Comparison of ENCODE assay signal across 8 cellular contexts in the genomic region with DNA sequence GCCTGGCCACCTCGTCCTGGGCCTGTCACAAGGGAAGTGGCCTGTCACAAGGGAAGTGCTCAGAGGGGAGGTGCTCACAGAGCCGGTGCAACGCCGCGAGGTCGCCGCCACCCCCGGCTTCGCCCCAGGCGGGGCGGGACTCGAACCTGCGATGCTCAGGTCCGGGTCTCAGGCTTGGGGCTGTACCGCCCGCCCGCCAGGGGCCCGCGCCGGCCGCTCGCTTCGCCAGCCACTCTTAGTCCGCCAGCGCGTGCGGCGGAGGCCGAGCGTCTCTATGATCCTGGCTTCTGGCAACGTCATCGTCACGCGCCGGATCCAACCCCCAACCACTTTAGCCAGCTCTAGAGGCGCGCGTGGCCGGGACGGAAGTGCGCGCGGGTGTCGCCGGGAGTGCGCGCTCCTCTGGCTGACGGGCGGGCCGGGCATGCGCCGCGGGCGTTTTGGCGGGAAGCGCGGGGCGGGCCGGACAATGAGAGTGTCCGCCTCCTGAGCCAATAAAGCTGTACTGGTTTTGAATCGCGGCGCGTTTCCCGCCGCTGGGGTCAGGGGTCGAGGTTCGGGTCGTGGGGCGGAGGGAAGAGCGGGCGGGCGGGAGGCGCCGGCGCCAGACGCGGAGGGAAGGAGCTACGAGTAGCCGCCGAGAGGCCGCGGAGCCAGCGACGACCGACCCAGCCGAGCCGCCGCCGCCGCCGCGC. TPM values are rescaled to one million over a fixed set of nuclear protein-coding genes. Genes with fewer than 3 reads are reported as not detected.
DNase-seq lines count a peak whose midpoint lies in the region; ATAC-seq and TF ChIP-seq lines count a peak whose summit lies in the region.

Gene TRMT2A, minus strand, starts transcription at position 276 of the 695 bp plus-strand sequence. CDS start 320 bp downstream, outside the sequence.

- H3K4me3 ChIP-seq in right cardiac atrium (ENCODE audit: low read length) = peak within 1 kb of the TSS; percentile 90
- peak within 1 kb of the TSS; percentile 73 to 86 for H3K4me3 ChIP-seq in vagina

- under 1% methylated on average over 93 of the region's 93 CpGs for WGBS in right cardiac atrium

- H3K36me3 Mint-ChIP-seq in T-helper 17 cell (ENCODE audit: low read depth) = peaks cover 2% of the 10 kb centered on the region

- H3K27me3 ChIP-seq in right cardiac atrium (ENCODE audit: control insufficient read depth, insufficient read depth) (no peaks in the 10 kb centered on the region), vagina (no peaks in the 10 kb centered on the region)

- TF ChIP-seq CTCF in vagina (IDR thresholded peaks at IDR 0.05) = peak in 1 of 3 experiments; percentile 4

- peaks cover 0 to 53% of the 10 kb centered on the region in 2 donors for H3K36me3 ChIP-seq in vagina

- peak within 1 kb of the TSS; percentile 91 for H3K27ac ChIP-seq in angular gyrus (ENCODE audit: low read depth, low read length)
- H3K27ac ChIP-seq in right cardiac atrium (ENCODE audit: low read length) = peak within 1 kb of the TSS; percentile 68
- peak within 1 kb of the TSS; percentile 82 for H3K27ac ChIP-seq in vagina

- H3K4me1 ChIP-seq in right cardiac atrium (ENCODE audit: control insufficient read depth, insufficient read depth, low read length) = no peaks in the 10 kb centered on the region
- peaks cover 40% of the 10 kb centered on the region for H3K4me1 ChIP-seq in vagina

- H3K27me3 Mint-ChIP-seq in T-helper 17 cell = no peaks in the 10 kb centered on the region

- H3K4me1 Mint-ChIP-seq in T-helper 17 cell = peaks cover 16% of the 10 kb centered on the region

- DNase-seq in NCI-H1694 treated with DMSO at 0.1 percent for 48 hours (lab: John Stamatoyannopoulos, UW) (peak; percentile 91), T-helper 17 cell (peak; percentile 96 to 97 (median 96)), right cardiac atrium (peak; percentile 98 to 100 (median 99)), putamen (ENCODE audit: low spot score) (peak; percentile 96), vagina (ENCODE audit: extremely low spot score in 2 of 2) (peak in 1 of 2 donors; percentile 96)

- H3K9me3 ChIP-seq in T-helper 17 cell (ENCODE audit: control insufficient read depth, low read length, poor library complexity, severe bottlenecking) (no peaks in the 10 kb centered on the region), right cardiac atrium (ENCODE audit: control insufficient read depth, low read length) (no peaks in the 10 kb centered on the region), vagina (no peaks in the 10 kb centered on the region)

- TF ChIP-seq POLR2A in GM15510 (IDR thresholded peaks at IDR 0.05; ENCODE audit: borderline replicate concordance, extremely low read depth, insufficient read length) (peak; percentile 61), vagina (IDR thresholded peaks at IDR 0.05) (no peak)

- H3K4me3 Mint-ChIP-seq in T-helper 17 cell = peak within 1 kb of the TSS; percentile 92

- peak within 1 kb of the TSS; percentile 79 for H3K27ac Mint-ChIP-seq in T-helper 17 cell

- intact Hi-C loops in right cardiac atrium (cut with DNase I) (no loop called here), vagina (cut with DNase I) (loop anchor here (10.0 kb wide), 1 partner anchor 1958 kb away; no protein-coding TSS in a partner anchor)

- ATAC-seq in HG02885 (IDR thresholded peaks at IDR 0.05; ENCODE audit: poor library complexity, unreplicated experiment) = peak; percentile 80
- peak; percentile 88 for ATAC-seq in T-helper 17 cell
- peak; percentile 91 to 93 for ATAC-seq in right cardiac atrium

RNA-seq across cellular contexts. Expression of gene TRMT2A, which starts in this region (rescaled TPM):
- total RNA-seq in T-helper 17 cell = 10 to 100 TPM; 77.1 to 85.5 TPM
- total RNA-seq in right cardiac atrium = 10 to 100 TPM; 23.1 to 32.0 (median 29.7) TPM
- polyA plus RNA-seq in right cardiac atrium = 23.1 TPM
- 66.5 TPM for total RNA-seq in vagina
